Comparison of ENCODE assay signal across 8 cellular contexts in genomic region chr7:21945374-21946227, GRCh38. TPM values are rescaled to one million over a fixed set of nuclear protein-coding genes. Genes with fewer than 3 reads are reported as not detected.
DNase-seq lines count a peak whose midpoint lies in the region; ATAC-seq and TF ChIP-seq lines count a peak whose summit lies in the region.

CDCA7L (minus strand) TSS chr7:21945899; CDS start chr7:21945804, 95 bp downstream.

- peak within 1 kb of the TSS; percentile 89 to 90 for H3K27ac ChIP-seq in liver (ENCODE audit: low read depth in 1 of 2, low read length in 2 of 2)

- no peaks in the 10 kb centered on the region for H3K36me3 ChIP-seq in liver (ENCODE audit: control insufficient read depth in 4 of 4, insufficient read depth in 3 of 4, low read depth in 1 of 4, low read length in 3 of 4)

- TF ChIP-seq CTCF in liver (IDR thresholded peaks at IDR 0.05; ENCODE audit: low read depth, low read length, missing input control): no peak

- H3K4me3 ChIP-seq in liver (ENCODE audit: low read depth in 1 of 3, low read length in 3 of 3): peak within 1 kb of the TSS; percentile 71 to 82 (median 79)

- under 1% methylated on average over 86 of the region's 86 CpGs for WGBS in liver

- peak within 1 kb of the TSS; percentile 24 to 32 for H3K9ac ChIP-seq in liver (ENCODE audit: low read depth in 1 of 2, low read length in 2 of 2)

- ATAC-seq in GM18870 (IDR thresholded peaks at IDR 0.05; ENCODE audit: unreplicated experiment) (peak; percentile 76), HG03103 (IDR thresholded peaks at IDR 0.05; ENCODE audit: low read depth, unreplicated experiment) (peak; percentile 74)

- no peaks in the 10 kb centered on the region for H3K27me3 ChIP-seq in liver (ENCODE audit: control insufficient read depth in 4 of 4, insufficient read depth in 4 of 4, low read length in 3 of 4)

- TF ChIP-seq RAD21 in liver (IDR thresholded peaks at IDR 0.05): no peak

- H3K4me1 ChIP-seq in liver (ENCODE audit: control insufficient read depth in 4 of 4, insufficient read depth in 4 of 4, low read length in 3 of 4): peaks cover 1 to 16% (median 4%) of the 10 kb centered on the region in 4 donors

- peak; percentile 88 for DNase-seq in AG08395 (ENCODE audit: low spot score)
- peak; percentile 76 for DNase-seq in NCI-H2196 (lab: John Stamatoyannopoulos, UW; ENCODE audit: unreplicated experiment)
- DNase-seq in activated CD4-positive, alpha-beta T cell treated with anti-CD3 and anti-CD28 coated beads for 48 hours: peak; percentile 86
- peak; percentile 87 for DNase-seq in dermis blood vessel endothelial cell
- DNase-seq in stimulated activated CD4-positive, alpha-beta T cell treated with anti-CD3 and anti-CD28 coated beads, Interleukin-4, amount 100 ng/mL, for 4 hours: peak; percentile 51 to 62

- H3K9me3 ChIP-seq in liver (ENCODE audit: control insufficient read depth in 4 of 4, low read length in 3 of 4): no peaks in the 10 kb centered on the region

TF ChIP-seq in liver, 16 proteins besides CTCF, POLR2A, EP300 and RAD21:
- TF ChIP-seq NR2F2 (IDR thresholded peaks at IDR 0.05) (no peak), EGR1 (IDR thresholded peaks at IDR 0.05; ENCODE audit: low read depth in 2 of 2) (peak in 1 of 2 donors; percentile 45), SP1 (IDR thresholded peaks at IDR 0.05) (no peak), ZBTB33 (IDR thresholded peaks at IDR 0.05) (no peak), HNF4G (IDR thresholded peaks at IDR 0.05) (no peak), REST (IDR thresholded peaks at IDR 0.05) (no peak), FOXA1 (IDR thresholded peaks at IDR 0.05) (no peak), ATF3 (IDR thresholded peaks at IDR 0.05) (no peak)
- TF ChIP-seq, protein P1, sequence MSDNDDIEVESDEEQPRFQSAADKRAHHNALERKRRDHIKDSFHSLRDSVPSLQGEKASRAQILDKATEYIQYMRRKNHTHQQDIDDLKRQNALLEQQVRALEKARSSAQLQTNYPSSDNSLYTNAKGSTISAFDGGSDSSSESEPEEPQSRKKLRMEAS (IDR thresholded peaks at IDR 0.05): peak; percentile 61

RNA-seq across cellular contexts. Expression of gene CDCA7L, which starts in this region (rescaled TPM):
- total RNA-seq in dermis blood vessel endothelial cell: 47.6 and 85.4 TPM in 2 replicates
- total RNA-seq in liver: 10 to 100 TPM in 1 of 2 donors, 1 to 10 TPM in 1; 7.3 to 22.6 TPM
- polyA plus RNA-seq in liver: 1 to 10 TPM; 2.2 to 3.5 TPM

Comparison
In these comparisons a context has a peak if more than half of its experiments do, and no peak if none do; other contexts are left out.
1. Peak in every context shown above with its lines: DNase-seq, ATAC-seq, H3K4me3 ChIP-seq and H3K27ac ChIP-seq.